Comparison of ENCODE assay signal across 30 cellular contexts in the genomic region with DNA sequence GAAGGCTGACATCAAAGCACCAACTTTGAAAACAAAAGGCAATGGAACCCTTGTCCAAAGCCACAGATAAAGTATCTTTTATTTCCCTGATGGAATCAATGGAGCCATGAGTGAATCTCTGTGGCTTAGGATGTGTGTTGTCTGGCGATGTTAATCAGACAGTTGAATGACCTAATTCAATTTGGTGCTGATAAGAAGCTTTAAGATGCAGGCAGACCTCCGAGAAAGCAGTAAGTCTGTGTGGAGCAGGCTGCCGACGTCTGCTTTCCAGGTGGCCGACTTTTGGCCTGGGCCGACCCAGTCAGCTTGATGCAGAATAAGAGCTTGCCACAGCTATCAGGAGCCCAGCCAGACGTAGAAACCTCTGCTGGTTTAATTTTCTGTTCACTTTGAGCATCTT. TPM values are rescaled to one million over a fixed set of nuclear protein-coding genes. Genes with fewer than 3 reads are reported as not detected.
"Had no signal": no experiment of that assay in that cellular context is flagged by ENCODE, and none has a peak within 500 bp of the region (broad histone marks: within the 10 kb centered on the region; RNA-seq: fewer than 3 reads in every experiment).

No MANE protein-coding gene starts in this region.

- H3K27ac ChIP-seq: brain microvascular endothelial cell, coronary artery, dorsolateral prefrontal cortex, esophagus muscularis mucosa, foreskin keratinocyte, gastrocnemius medialis, heart left ventricle had no signal

- H3K4me1 ChIP-seq: esophagus muscularis mucosa, foreskin keratinocyte, gastrocnemius medialis, heart left ventricle had no signal

- H3K36me3 ChIP-seq: brain microvascular endothelial cell, esophagus muscularis mucosa, gastrocnemius medialis, heart left ventricle had no signal

- H3K9me3 ChIP-seq: gastrocnemius medialis had no signal

- H3K27me3 ChIP-seq: brain microvascular endothelial cell, foreskin keratinocyte, gastrocnemius medialis had no signal

- H3K4me3 ChIP-seq: coronary artery, dorsolateral prefrontal cortex, esophagus muscularis mucosa, gastrocnemius medialis, heart left ventricle had no signal

- ATAC-seq: activated T-cell treated with anti-CD3 and anti-CD28 coated beads, Interleukin-2, amount 50 U/mL, for 72 hours; foreskin keratinocyte; gastrocnemius medialis; heart left ventricle; T-helper 17 cell; WTC11 had no signal

- DNase-seq: activated CD4-positive, alpha-beta memory T cell treated with anti-CD3 and anti-CD28 coated beads, Interleukin-2, amount 10 ng/mL, durations not matched to agents 7 days and 5 days; activated CD4-positive, alpha-beta T cell treated with anti-CD3 and anti-CD28 coated beads for 1 hour; activated CD4-positive, alpha-beta T cell treated with anti-CD3 and anti-CD28 coated beads for 4 hours; activated CD4-positive, alpha-beta T cell treated with anti-CD3 and anti-CD28 coated beads, Interleukin-2, amount 10 ng/mL, durations not matched to agents 7 days and 5 days; activated CD4-positive, alpha-beta T cell treated with anti-CD3 and anti-CD28 coated beads, Interleukin-2, amount 50 U/mL, for 4 hours; activated CD8-positive, alpha-beta memory T cell treated with anti-CD3 and anti-CD28 coated beads, Interleukin-2, amount 50 U/mL, for 48 hours; activated gamma-delta T cell; activated naive CD4-positive, alpha-beta T cell; activated naive CD4-positive, alpha-beta T cell treated with anti-CD3 and anti-CD28 coated beads, Interleukin-2, amount 10 ng/mL, durations not matched to agents 7 days and 5 days; activated T-cell treated with anti-CD3 and anti-CD28 coated beads for 4 hours; activated T-cell treated with anti-CD3 and anti-CD28 coated beads, Interleukin-2, amount 50 U/mL, for 24 hours; activated T-cell treated with anti-CD3 and anti-CD28 coated beads, Interleukin-2, amount 50 U/mL, for 72 hours; amniotic stem cell; anterior cingulate cortex; brain microvascular endothelial cell; dorsolateral prefrontal cortex; effector memory CD4-positive, alpha-beta T cell; erythroblast; foreskin keratinocyte; gastrocnemius medialis; glutamatergic neuron; heart left ventricle; T-helper 1 cell; T-helper 17 cell; T1000 had no signal

RNA-seq across cellular contexts. Expression of a gene that starts 21.1 kb away (rescaled TPM):
- total RNA-seq: activated CD4-positive, alpha-beta T cell treated with anti-CD3 and anti-CD28 coated beads, Interleukin-2, amount 10 ng/mL, durations not matched to agents 7 days and 5 days; activated T-cell treated with anti-CD3 and anti-CD28 coated beads, Interleukin-2, amount 50 U/mL, for 72 hours; astrocyte; bronchial epithelial cell; foreskin keratinocyte; T-helper 17 cell; WTC11 had no signal
- polyA plus RNA-seq: foreskin keratinocyte had no signal
